Comparison of ENCODE assay signal across 8 cellular contexts in genomic region chr2:190679813-190680591, GRCh38. TPM values are rescaled to one million over a fixed set of nuclear protein-coding genes. Genes with fewer than 3 reads are reported as not detected.
DNase-seq lines count a peak whose midpoint lies in the region; ATAC-seq and TF ChIP-seq lines count a peak whose summit lies in the region.

No MANE protein-coding gene starts in this region.

- H3K27me3 ChIP-seq in A673 (replicated peaks; ENCODE audit: insufficient read depth, low read depth, low read length, poor library complexity) (no peaks in the 10 kb centered on the region), foreskin keratinocyte (no peaks in the 10 kb centered on the region)

- H3K27me3 Mint-ChIP-seq in activated T-cell treated with anti-CD3 and anti-CD28 coated beads, Interleukin-2, amount 50 U/mL, for 72 hours (ENCODE audit: low read depth), result no peaks in the 10 kb centered on the region

- BruUV-seq in A673 (replicated peaks; lab: Mats Ljungman, UMichigan), result no TSS peak

- H3K9me3 Mint-ChIP-seq in activated T-cell treated with anti-CD3 and anti-CD28 coated beads, Interleukin-2, amount 50 U/mL, for 72 hours, result no peaks in the 10 kb centered on the region

- H3K4me1 Mint-ChIP-seq in activated T-cell treated with anti-CD3 and anti-CD28 coated beads, Interleukin-2, amount 50 U/mL, for 72 hours (ENCODE audit: low read depth), result peaks cover 59% of the 10 kb centered on the region

- H3K4me1 ChIP-seq in A673 (ENCODE audit: insufficient read depth, low read length, poor library complexity, severe bottlenecking), result peaks cover 5% of the 10 kb centered on the region
- peaks cover 10% of the 10 kb centered on the region for H3K4me1 ChIP-seq in foreskin keratinocyte

- POLR2A ChIA-PET in A673 (lab: Charles Lee; ENCODE audit: low non-redundant PET), result no interaction called here

- TF ChIP-seq CTCF in A673 (conservative IDR thresholded peaks at IDR 0.05; ENCODE audit: low read depth, low read length) (peak; percentile 90), foreskin keratinocyte (conservative IDR thresholded peaks at IDR 0.05) (peak; percentile 94)

- no peak overlapping the region for H3K4me3 ChIP-seq in A673 (ENCODE audit: low read depth, low read length, poor library complexity, severe bottlenecking)

- DNase-seq in A673 (ENCODE audit: low spot score), result peak; percentile 84
- DNase-seq in NCI-H526 (lab: John Stamatoyannopoulos, UW), result peak; percentile 76 to 85
- DNase-seq in activated T-cell treated with anti-CD3 and anti-CD28 coated beads, Interleukin-2, amount 50 U/mL, for 72 hours, result peak; percentile 48 to 78
- peak; percentile 55 to 86 for DNase-seq in foreskin keratinocyte
- peak; percentile 78 for DNase-seq in posterior vena cava (ENCODE audit: low spot score)
- no peak for DNase-seq in NCI-H1930 (lab: John Stamatoyannopoulos, UW)

- H3K36me3 ChIP-seq in A673 (ENCODE audit: insufficient read depth, low read length, poor library complexity, severe bottlenecking), result no peaks in the 10 kb centered on the region

- H3K27ac ChIP-seq in A673 (ENCODE audit: low read depth, low read length, poor library complexity, severe bottlenecking) (no peak overlapping the region), foreskin keratinocyte (no peak overlapping the region)

- H3K36me3 Mint-ChIP-seq in activated T-cell treated with anti-CD3 and anti-CD28 coated beads, Interleukin-2, amount 50 U/mL, for 72 hours (ENCODE audit: insufficient read depth in 2 of 2), result peaks cover 7 to 20% of the 10 kb centered on the region in 2 donors

- intact Hi-C loops in A673 (cut with micrococcal nuclease; ENCODE audit: unreplicated experiment) (loop anchor here (10.0 kb wide), 1 partner anchor 275 kb away; the partner anchor contains the start of gene MFSD6), posterior vena cava (cut with DNase I) (no loop called here)

- peak overlapping the region; percentile 98 for H3K27ac Mint-ChIP-seq in activated T-cell treated with anti-CD3 and anti-CD28 coated beads, Interleukin-2, amount 50 U/mL, for 72 hours

- no peaks in the 10 kb centered on the region for H3K9me3 ChIP-seq in A673 (ENCODE audit: low read depth, low read length, poor library complexity, severe bottlenecking)

- CTCF ChIA-PET in A673 (lab: Charles Lee), result interaction anchor here (0.5 to 1.2 kb wide), 2 partner anchors 30 to 332 kb away, joined by 4 to 5 read pairs; no protein-coding TSS in a partner anchor

- ATAC-seq in GM18508 (IDR thresholded peaks at IDR 0.05; ENCODE audit: insufficient read depth, unreplicated experiment), result peak; percentile 33
- ATAC-seq in HG02870 (IDR thresholded peaks at IDR 0.05; ENCODE audit: unreplicated experiment), result peak; percentile 55
- ATAC-seq in activated T-cell treated with anti-CD3 and anti-CD28 coated beads, Interleukin-2, amount 50 U/mL, for 72 hours (replicated peaks in 1 of 2), result peak in 1 of 2 donors; percentile 33
- ATAC-seq in foreskin keratinocyte, result peak; percentile 97

- peak overlapping the region; percentile 70 to 76 for H3K4me3 Mint-ChIP-seq in activated T-cell treated with anti-CD3 and anti-CD28 coated beads, Interleukin-2, amount 50 U/mL, for 72 hours

RNA-seq across cellular contexts. Expression of gene NAB1, which starts 31.1 kb away (rescaled TPM):
- total RNA-seq in A673 (2021) (29.8 and 32.6 TPM in 2 replicates), foreskin keratinocyte (23.0 and 26.6 TPM in 2 replicates), posterior vena cava (10 to 100 TPM; 40.9 to 41.7 TPM)
- 10 to 100 TPM; 42.8 to 61.3 TPM for total RNA-seq in activated T-cell treated with anti-CD3 and anti-CD28 coated beads, Interleukin-2, amount 50 U/mL, for 72 hours
- polyA plus RNA-seq in foreskin keratinocyte, result 5.0 and 5.2 TPM in 2 replicates

Comparison
In these comparisons a context has a peak if more than half of its experiments do, and no peak if none do; other contexts are left out.
1. DNase-seq: peak in A673 (single experiment), NCI-H526 (2 of 2), activated T-cell treated with anti-CD3 and anti-CD28 coated beads, Interleukin-2, amount 50 U/mL, for 72 hours (2 of 2), foreskin keratinocyte (2 of 2) and posterior vena cava (single experiment); none in NCI-H1930 (0 of 2).